In the genomic region with DNA sequence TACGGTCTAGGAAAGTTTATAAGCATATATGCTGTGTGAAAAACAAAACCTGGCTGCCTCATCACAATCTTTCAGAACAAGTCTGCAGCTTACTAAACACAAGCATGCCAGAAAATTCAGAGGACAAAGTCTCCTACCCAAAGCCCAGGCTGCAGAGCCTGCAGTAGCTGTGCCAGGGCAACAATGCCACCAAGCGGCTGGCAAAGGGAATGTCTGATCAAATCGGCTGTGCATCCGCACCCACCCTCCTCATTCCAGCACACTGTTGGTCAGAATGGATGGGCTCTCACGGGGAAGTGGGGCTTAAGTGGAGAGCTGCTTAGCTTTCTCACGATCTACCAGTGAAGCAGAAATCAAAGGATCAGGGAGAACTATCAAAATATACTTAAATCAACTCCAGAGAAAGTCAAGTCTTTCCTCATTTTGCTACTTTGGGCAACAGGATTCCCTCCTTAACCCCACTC, we compare ENCODE assay signal across 8 cellular contexts.
DNase-seq lines count a peak whose midpoint lies in the region; ATAC-seq and TF ChIP-seq lines count a peak whose summit lies in the region.

No MANE protein-coding gene starts in this region.

- H3K4me1 Mint-ChIP-seq in HFFc6 (ENCODE audit: low read depth) = peaks cover 18% of the 10 kb centered on the region
- H3K4me1 Mint-ChIP-seq in chondrocyte (ENCODE audit: low read depth) = peaks cover 73% of the 10 kb centered on the region

- H3K27me3 Mint-ChIP-seq in HFFc6 (ENCODE audit: insufficient read depth) (no peaks in the 10 kb centered on the region), chondrocyte (ENCODE audit: low read depth) (no peaks in the 10 kb centered on the region)

- H3K36me3 Mint-ChIP-seq in HFFc6 (ENCODE audit: low read depth) (no peaks in the 10 kb centered on the region), chondrocyte (ENCODE audit: low read depth) (peaks cover 5% of the 10 kb centered on the region)

- H3K27ac Mint-ChIP-seq in HFFc6 (no peak overlapping the region), chondrocyte (ENCODE audit: unreplicated experiment) (peak overlapping the region; percentile 92)

- no peaks in the 10 kb centered on the region for H3K9me3 Mint-ChIP-seq in HFFc6
- no peaks in the 10 kb centered on the region for H3K9me3 Mint-ChIP-seq in chondrocyte (ENCODE audit: low read depth)

- ATAC-seq in left lobe of liver (peak; percentile 99), GM18868 (IDR thresholded peaks at IDR 0.05; ENCODE audit: unreplicated experiment) (no peak)

- DNase-seq in D341Med (ENCODE audit: low spot score) (peak; percentile 94), HFFc6 (peak; percentile 72), NCI-H446 (lab: John Stamatoyannopoulos, UW) (peak; percentile 61 to 87), chondrocyte (ENCODE audit: low spot score) (no peak), left lobe of liver (ENCODE audit: low spot score) (peak; percentile 79)
- peak; percentile 55 for DNase-seq in activated CD4-positive, alpha-beta T cell treated with anti-CD3 and anti-CD28 coated beads for 1 hour
- peak; percentile 70 for DNase-seq in stimulated activated CD4-positive, alpha-beta T cell treated with anti-CD3 and anti-CD28 coated beads, Interleukin-4, amount 100 ng/mL, for 24 hours

- no peak overlapping the region for H3K4me3 Mint-ChIP-seq in HFFc6
- peak overlapping the region; percentile 48 for H3K4me3 Mint-ChIP-seq in chondrocyte (ENCODE audit: unreplicated experiment)

- TF ChIP-seq CTCF in HFFc6 (IDR thresholded peaks at IDR 0.05) (peak; percentile 92), chondrocyte (IDR thresholded peaks at IDR 0.05) (peak; percentile 97)
